In the genomic region with DNA sequence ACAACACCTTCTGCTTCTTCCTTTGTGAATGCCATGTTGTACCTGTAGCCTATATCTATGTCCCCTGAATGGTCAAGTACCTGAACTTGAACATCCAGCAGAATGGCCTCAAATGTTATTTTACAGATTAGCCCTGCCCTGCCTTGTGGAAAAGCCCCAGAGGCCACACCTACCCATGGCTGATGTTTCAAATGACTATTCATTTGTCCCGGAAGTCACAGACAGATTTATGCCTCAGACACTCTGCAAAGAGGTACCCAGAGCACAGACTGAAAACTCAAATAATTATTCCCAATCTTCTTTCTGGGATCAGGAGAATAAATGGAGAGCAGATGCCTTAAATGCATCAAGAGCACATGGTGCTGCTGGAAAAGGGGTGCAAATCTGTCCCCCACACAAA, we compare ENCODE assay signal across 17 cellular contexts. TPM values are rescaled to one million over a fixed set of nuclear protein-coding genes. Genes with fewer than 3 reads are reported as not detected.
DNase-seq lines count a peak whose midpoint lies in the region; ATAC-seq and TF ChIP-seq lines count a peak whose summit lies in the region.
"Had no signal": no experiment of that assay in that cellular context is flagged by ENCODE, and none has a peak within 500 bp of the region (broad histone marks: within the 10 kb centered on the region; RNA-seq: fewer than 3 reads in every experiment).

No MANE protein-coding gene starts in this region.

- H3K36me3 ChIP-seq in ACC112 (ENCODE audit: insufficient read depth, low read length) (0 out of 2 replicates have a peak, but pooled peaks cover 3% of the 10 kb centered on the region), GM23248 (ENCODE audit: low read depth) (no peaks in the 10 kb centered on the region), OCI-LY3 (replicated peaks; ENCODE audit: low read depth, low read length) (no peaks in the 10 kb centered on the region), SJCRH30 (no peaks in the 10 kb centered on the region), heart right ventricle (no peaks in the 10 kb centered on the region)
- H3K36me3 ChIP-seq: SJSA1, vagina had no signal

- H3K4me2 ChIP-seq in GM23248 (ENCODE audit: unreplicated experiment) (peak overlapping the region; percentile 50), OCI-LY3 (ENCODE audit: low read length) (peak overlapping the region; percentile 82)

- in situ Hi-C loops in GM23248 (cut with MboI): no loop called here

- no peaks in the 10 kb centered on the region for H3K27me3 ChIP-seq in ACC112 (ENCODE audit: insufficient read depth, low read length)
- no peaks in the 10 kb centered on the region for H3K27me3 ChIP-seq in GM23248 (replicated peaks; ENCODE audit: insufficient read depth)
- no peaks in the 10 kb centered on the region for H3K27me3 ChIP-seq in OCI-LY3 (ENCODE audit: low read depth, low read length)
- H3K27me3 ChIP-seq in SJCRH30: no peaks in the 10 kb centered on the region
- peaks cover 0 to 6% (median 0%) of the 10 kb centered on the region in 7 donors for H3K27me3 ChIP-seq in heart right ventricle
- H3K27me3 ChIP-seq: SJSA1, vagina had no signal

- H3K79me2 ChIP-seq in ACC112 (ENCODE audit: control insufficient read depth, insufficient read depth, low read length, unreplicated experiment): no peaks in the 10 kb centered on the region
- no peaks in the 10 kb centered on the region for H3K79me2 ChIP-seq in GM23248 (ENCODE audit: insufficient read depth)
- no peaks in the 10 kb centered on the region for H3K79me2 ChIP-seq in OCI-LY3 (ENCODE audit: low read length)

- peaks cover 33% of the 10 kb centered on the region for H3K4me1 ChIP-seq in ACC112 (ENCODE audit: control insufficient read depth, insufficient read depth, low read length, unreplicated experiment)
- H3K4me1 ChIP-seq in GM23248 (ENCODE audit: insufficient read depth): peaks cover 60% of the 10 kb centered on the region
- peaks cover 28% of the 10 kb centered on the region for H3K4me1 ChIP-seq in OCI-LY3 (ENCODE audit: low read length)
- peaks cover 6% of the 10 kb centered on the region for H3K4me1 ChIP-seq in SJCRH30
- peaks cover 3 to 26% (median 8%) of the 10 kb centered on the region in 9 donors for H3K4me1 ChIP-seq in heart right ventricle

- H2AFZ ChIP-seq in ACC112 (ENCODE audit: low read length, unreplicated experiment) (peak overlapping the region; percentile 71), GM23248 (no peak overlapping the region), OCI-LY3 (ENCODE audit: low read depth, low read length) (peak overlapping the region; percentile 79)

- H3K4me3 ChIP-seq in ACC112 (ENCODE audit: low read depth, low read length): no peak overlapping the region
- H3K4me3 ChIP-seq in GM23248: no peak overlapping the region
- H3K4me3 ChIP-seq in OCI-LY3 (ENCODE audit: low read length): peak overlapping the region; percentile 65
- H3K4me3 ChIP-seq in SJCRH30: no peak overlapping the region
- H3K4me3 ChIP-seq in heart right ventricle: no peak overlapping the region
- H3K4me3 ChIP-seq: SJSA1, vagina had no signal

- intact Hi-C loops in left colon (cut with DNase I, micrococcal nuclease): no loop called here
- intact Hi-C loops in heart right ventricle (cut with DNase I): loop anchor here in 5 of 10 donors (5.0 to 10.0 kb wide), 5 partner anchors 162 to 292 kb away; no protein-coding TSS in a partner anchor

- H3K9me3 ChIP-seq in GM23248 (ENCODE audit: low read depth) (no peaks in the 10 kb centered on the region), OCI-LY3 (ENCODE audit: insufficient read depth, low read length) (no peaks in the 10 kb centered on the region), SJCRH30 (replicated peaks) (no peaks in the 10 kb centered on the region), heart right ventricle (no peaks in the 10 kb centered on the region)
- H3K9me3 ChIP-seq: SJSA1, vagina had no signal

- H3K27ac ChIP-seq in ACC112 (ENCODE audit: low read depth, low read length) (no peak overlapping the region), GM23248 (0 out of 2 replicates have a peak overlapping the region, but pooled peaks have one; percentile 42), OCI-LY3 (ENCODE audit: low read length) (no peak overlapping the region), SJCRH30 (no peak overlapping the region), heart right ventricle (peak overlapping the region in 4 of 10 donors; percentile 47 to 60 (median 54))
- H3K27ac ChIP-seq: SJSA1, vagina had no signal

- no peaks in the 10 kb centered on the region for H3K9me2 ChIP-seq in GM23248 (ENCODE audit: insufficient read depth)

- H4K20me1 ChIP-seq in GM23248 (ENCODE audit: insufficient read depth): no peaks in the 10 kb centered on the region
- no peaks in the 10 kb centered on the region for H4K20me1 ChIP-seq in OCI-LY3 (ENCODE audit: insufficient read depth, low read length)

- peaks cover 56% of the 10 kb centered on the region for H3F3A ChIP-seq in GM23248 (ENCODE audit: insufficient read depth)

- 0 to 21% methylated on average over 1 of the region's 1 CpG for WGBS in GM23248 (ENCODE audit: low coverage in 1 of 2, low lambda C conversion rate in 2 of 2, missing lambda C conversion rate in 2 of 2), 2 experiments
- WGBS in heart right ventricle, 2 donors: 60 to 69% methylated on average over 1 of the region's 1 CpG

- DNase-seq in GM23248 (peak; percentile 41), left colon (peak in 1 of 2 donors; percentile 26), SJCRH30 (no peak), heart right ventricle (no peak)
- no peak for DNase-seq in activated CD4-positive, alpha-beta T cell treated with anti-CD3 and anti-CD28 coated beads, Interleukin-2, amount 50 U/mL, for 1 hour
- DNase-seq: activated effector memory CD4-positive, alpha-beta T cell treated with Interleukin-2 at 50 U/mL for 16 hours; immature natural killer cell; NCI-H1694 treated with DMSO at 0.1 percent for 48 hours; nephron progenitor cell had no signal

- TF ChIP-seq CTCF in OCI-LY3 (IDR thresholded peaks at IDR 0.05; ENCODE audit: low read depth, low read length): no peak
- TF ChIP-seq CTCF in heart right ventricle (IDR thresholded peaks at IDR 0.05): no peak

- ATAC-seq in left colon (peak; percentile 78), heart right ventricle (no peak), HG03520 (IDR thresholded peaks at IDR 0.05; ENCODE audit: unreplicated experiment) (no peak)

- H3K9ac ChIP-seq in GM23248 (no peak overlapping the region), OCI-LY3 (ENCODE audit: low read length) (peak overlapping the region; percentile 50)

RNA-seq across cellular contexts. Expression of a gene that starts 13.0 kb away (rescaled TPM):
- total RNA-seq in GM23248 (2014; rRNA removed; shearing (Covaris generic)): 7.9 and 13.4 TPM in 2 replicates
- polyA plus RNA-seq in GM23248 (2016; fragmentation: Nextera tagmentation; extraction: Ambion mirVana) (6.8 and 7.7 TPM in 2 replicates), heart right ventricle (10 to 100 TPM in 1 of 2 donors, 1 to 10 TPM in 1; 3.8 to 18.1 TPM)
- total RNA-seq in left colon (10 to 100 TPM in 1 of 2 donors, 1 to 10 TPM in 1; 9.7 to 11.2 TPM), heart right ventricle (10 to 100 TPM; 23.2 to 52.3 (median 43.5) TPM)
- 0.25 and 0.79 TPM in 2 replicates for total RNA-seq in SJCRH30 (2014; rRNA removed; shearing (Covaris generic))
- total RNA-seq: G401, HT-29, vagina had no signal
- polyA plus RNA-seq: H1 had no signal

RNA-seq across cellular contexts. Expression of a gene that starts 19.4 kb away (rescaled TPM):
- 20.4 and 21.9 TPM in 2 replicates for total RNA-seq in GM23248 (2014; rRNA removed; shearing (Covaris generic))
- polyA plus RNA-seq in GM23248 (2016; fragmentation: Nextera tagmentation; extraction: Ambion mirVana): 17.1 and 17.7 TPM in 2 replicates
- 10 to 100 TPM; 19.6 to 21.4 TPM for total RNA-seq in left colon
- total RNA-seq in SJCRH30 (2014; rRNA removed; shearing (Covaris generic)): 16.1 and 17.0 TPM in 2 replicates
- total RNA-seq in heart right ventricle: 1 to 10 TPM; 3.8 to 8.9 (median 6.4) TPM
- polyA plus RNA-seq in heart right ventricle: 1 to 10 TPM; 2.2 to 6.5 TPM
